In the genomic region with DNA sequence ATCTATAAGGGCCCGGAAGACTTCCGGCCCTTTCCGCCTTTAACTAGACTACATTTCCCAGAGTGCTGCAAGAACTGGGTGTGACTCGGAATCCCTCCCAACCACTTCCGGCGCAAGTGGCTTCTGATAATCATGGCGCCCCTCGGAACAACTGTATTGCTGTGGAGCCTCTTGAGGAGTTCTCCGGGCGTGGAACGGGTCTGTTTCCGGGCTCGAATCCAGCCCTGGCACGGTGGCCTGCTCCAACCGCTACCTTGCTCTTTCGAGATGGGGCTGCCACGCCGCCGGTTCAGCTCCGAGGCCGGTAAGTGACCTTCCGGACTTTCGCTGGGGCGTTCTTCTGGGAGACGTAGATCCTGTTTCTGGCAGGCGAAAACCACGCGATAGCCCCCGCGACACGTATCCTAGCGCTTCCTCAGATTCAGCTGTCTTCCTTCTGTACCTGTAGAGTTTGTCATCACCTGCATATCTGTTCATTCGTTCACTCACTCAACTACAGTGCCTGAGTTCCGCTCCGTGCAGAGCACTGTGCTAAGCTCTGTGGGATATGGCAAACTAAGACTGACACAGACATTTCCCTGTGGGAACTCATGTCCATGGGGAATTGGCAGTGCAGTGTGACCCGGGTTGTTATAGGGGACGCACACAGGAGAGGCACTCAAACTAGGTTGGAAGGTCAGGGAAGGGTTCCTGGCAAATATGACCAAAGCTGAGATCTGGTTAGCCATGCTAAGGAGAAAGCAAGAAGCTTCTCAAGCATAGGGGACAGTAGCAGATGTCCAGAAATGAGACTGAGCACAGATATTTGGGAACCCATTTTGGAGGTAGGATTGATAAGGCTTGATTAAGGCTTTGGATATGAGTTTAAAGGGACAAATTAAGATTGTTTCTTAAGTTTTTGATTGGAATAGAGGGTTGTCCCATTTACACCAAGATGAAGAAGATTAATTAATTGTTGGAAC, we compare ENCODE assay signal across 8 cellular contexts. TPM values are rescaled to one million over a fixed set of nuclear protein-coding genes. Genes with fewer than 3 reads are reported as not detected.
A peak's percentile ranks its signal among the peaks of the same experiment; 100 is the strongest.
DNase-seq lines count a peak whose midpoint lies in the region; TF ChIP-seq lines count a peak whose summit lies in the region.

A gene (plus strand): TSS at position 126 of the 962 bp plus-strand sequence. CDS start 7 bp downstream, at position 133.

- TF ChIP-seq EP300 in suprapubic skin (IDR thresholded peaks at IDR 0.05) = no peak

- no peak within 1 kb of the TSS for H3K27ac Mint-ChIP-seq in activated naive CD4-positive, alpha-beta T cell treated with anti-CD3 and anti-CD28 coated beads for 36 hours

- no peaks in the 10 kb centered on the region for H3K9me3 ChIP-seq in suprapubic skin

- TF ChIP-seq CTCF in HFF-Myc (IDR thresholded peaks at IDR 0.05; ENCODE audit: low read depth, low read length, missing control alignments) = no peak
- no peak for TF ChIP-seq CTCF in suprapubic skin (IDR thresholded peaks at IDR 0.05)

- H3K27ac ChIP-seq in suprapubic skin = peak within 1 kb of the TSS; percentile 85

- WGBS in suprapubic skin = under 1% methylated on average over 34 of the region's 37 CpGs

- no peak within 1 kb of the TSS for H3K4me3 Mint-ChIP-seq in activated naive CD4-positive, alpha-beta T cell treated with anti-CD3 and anti-CD28 coated beads for 36 hours

- DNase-seq in GM03348 (ENCODE audit: low spot score) = peak; percentile 93
- DNase-seq in HFF-Myc (ENCODE audit: extremely low read depth, low read depth) = peak; percentile 80
- peak; percentile 96 for DNase-seq in NAMALWA (ENCODE audit: low spot score)
- DNase-seq in SK-N-DZ (ENCODE audit: low spot score) = peak; percentile 90
- peak; percentile 89 for DNase-seq in activated naive CD4-positive, alpha-beta T cell treated with anti-CD3 and anti-CD28 coated beads for 36 hours
- DNase-seq in globus pallidus (ENCODE audit: low spot score) = peak; percentile 89
- DNase-seq in nucleus accumbens (lab: John Stamatoyannopoulos, UW) = peak; percentile 20 to 94 (median 76)
- DNase-seq in suprapubic skin (ENCODE audit: low spot score in 2 of 2) = peak in 1 of 2 donors; percentile 87

- peak in 1 of 2 donors; percentile 37 for TF ChIP-seq POLR2A in suprapubic skin (IDR thresholded peaks at IDR 0.05)

- no peaks in the 10 kb centered on the region for H3K9me3 Mint-ChIP-seq in activated naive CD4-positive, alpha-beta T cell treated with anti-CD3 and anti-CD28 coated beads for 36 hours

- H3K4me1 ChIP-seq in suprapubic skin = peaks cover 35% of the 10 kb centered on the region

- CTCF ChIA-PET in activated naive CD4-positive, alpha-beta T cell treated with anti-CD3 and anti-CD28 coated beads for 36 hours (lab: Charles Lee) = interaction anchor here (0.5 to 1.0 kb wide), 3 partner anchors 15 to 833 kb away, joined by 3 to 5 read pairs (median 3); no protein-coding TSS in a partner anchor

- no peaks in the 10 kb centered on the region for H3K27me3 ChIP-seq in suprapubic skin

- H3K4me3 ChIP-seq in HFF-Myc (replicated peaks; ENCODE audit: low read depth, low read length) (peak within 1 kb of the TSS; percentile 83), suprapubic skin (peak within 1 kb of the TSS; percentile 76)

- peaks cover 23% of the 10 kb centered on the region for H3K36me3 ChIP-seq in suprapubic skin

- intact Hi-C loops in activated naive CD4-positive, alpha-beta T cell treated with anti-CD3 and anti-CD28 coated beads for 36 hours (cut with micrococcal nuclease) = loop anchor here (1.0 to 10.0 kb wide), 7 partner anchors 13 to 1157 kb away; a partner anchor contains a TSS

- peaks cover 3% of the 10 kb centered on the region for H3K27me3 Mint-ChIP-seq in activated naive CD4-positive, alpha-beta T cell treated with anti-CD3 and anti-CD28 coated beads for 36 hours (ENCODE audit: low read depth)

- peaks cover 3% of the 10 kb centered on the region for H3K36me3 Mint-ChIP-seq in activated naive CD4-positive, alpha-beta T cell treated with anti-CD3 and anti-CD28 coated beads for 36 hours (ENCODE audit: low read depth)

- H3K4me1 Mint-ChIP-seq in activated naive CD4-positive, alpha-beta T cell treated with anti-CD3 and anti-CD28 coated beads for 36 hours (ENCODE audit: low read depth) = peaks cover 9% of the 10 kb centered on the region

RNA-seq across cellular contexts. Expression of the gene that starts here (rescaled TPM):
- 86.4 and 106 TPM in 2 replicates for polyA plus RNA-seq in SK-N-DZ (2014; cell fraction: cytosol; rRNA removed)
- polyA plus RNA-seq in SK-N-DZ (2014; cell fraction: nucleus; rRNA removed) = 51.3 and 57.5 TPM in 2 replicates
- total RNA-seq in activated naive CD4-positive, alpha-beta T cell treated with anti-CD3 and anti-CD28 coated beads for 36 hours = 10 to 100 TPM; 66.8 to 69.1 TPM
- total RNA-seq in suprapubic skin = 10 to 100 TPM; 44.0 to 51.0 (median 46.8) TPM
